ENCODE assay signal across 30 cellular contexts in the genomic region with DNA sequence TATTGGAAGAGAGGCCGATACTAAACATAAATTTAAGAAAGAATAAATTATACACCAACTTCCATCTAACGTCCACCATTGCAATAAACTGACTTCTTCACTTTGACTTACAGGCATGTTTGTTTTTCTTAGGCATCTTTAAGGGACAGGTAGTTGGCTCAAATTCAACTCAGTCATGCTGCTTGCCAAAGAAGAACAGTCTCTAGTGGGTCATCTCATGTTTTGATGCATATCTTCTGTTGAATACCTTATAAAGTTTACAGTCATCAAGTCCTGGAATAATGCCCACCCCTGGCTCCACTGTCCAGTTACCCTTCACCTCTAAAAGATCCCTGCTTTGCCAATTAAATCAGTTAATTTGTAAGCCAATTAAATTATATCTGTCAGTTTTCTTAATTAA.
"Had no signal": no experiment of that assay in that cellular context is flagged by ENCODE, and none has a peak within 500 bp of the region (broad histone marks: within the 10 kb centered on the region; RNA-seq: fewer than 3 reads in every experiment).

No MANE protein-coding gene starts in this region.

- DNase-seq: hypothalamus; immature natural killer cell; kidney; left colon; left lung; lower lobe of right lung; mammary epithelial cell; mesenchymal stem cell; naive thymus-derived CD8-positive, alpha-beta T cell; nucleus accumbens; pancreas; posterior cingulate gyrus; retina; right cardiac atrium; stimulated activated CD4-positive, alpha-beta T cell treated with anti-CD3 and anti-CD28 coated beads, Interleukin-12 subunit alpha, Interleukin-12 subunit beta, amount 100 ng/mL, for 4 hours; stimulated activated CD4-positive, alpha-beta T cell treated with anti-CD3 and anti-CD28 coated beads, Interleukin-15, amount 100 ng/mL, for 24 hours; stimulated activated CD4-positive, alpha-beta T cell treated with anti-CD3 and anti-CD28 coated beads, Interleukin-2, amount 100 ng/mL, for 24 hours; stimulated activated CD4-positive, alpha-beta T cell treated with anti-CD3 and anti-CD28 coated beads, Interleukin-4, amount 100 ng/mL, for 1 hour; stimulated activated naive B cell treated with anti-CD40 and anti-IgM and Interleukin-4, amounts not matched to agents 10 μg/mL and 1 μg/mL and 100 μg/mL, for 72 hours; tibial artery; trophoblast cell; uterus had no signal

- H3K4me1 Mint-ChIP-seq: immature natural killer cell; naive thymus-derived CD8-positive, alpha-beta T cell; nephron; neural crest cell; stimulated activated naive B cell treated with anti-CD40 and anti-IgM and Interleukin-4, amounts not matched to agents 10 μg/mL and 1 μg/mL and 100 μg/mL, for 72 hours had no signal

- H3K27ac ChIP-seq: left lung, lower lobe of right lung, pancreas, prostate gland, skin epidermis, suprapubic skin, thoracic aorta, tibial artery, uterus had no signal

- H3K4me1 ChIP-seq: left lung, lower lobe of right lung, pancreas, prostate gland, suprapubic skin, tibial artery, uterus had no signal

- ATAC-seq: left colon; left lung; lower lobe of right lung; naive thymus-derived CD8-positive, alpha-beta T cell; pancreas; right cardiac atrium; sciatic nerve; stimulated activated naive B cell treated with anti-CD40 and anti-IgM and Interleukin-4, amounts not matched to agents 10 μg/mL and 1 μg/mL and 100 μg/mL, for 72 hours had no signal

- H3K36me3 Mint-ChIP-seq: immature natural killer cell; naive thymus-derived CD8-positive, alpha-beta T cell; stimulated activated naive B cell treated with anti-CD40 and anti-IgM and Interleukin-4, amounts not matched to agents 10 μg/mL and 1 μg/mL and 100 μg/mL, for 72 hours had no signal

- H3K27me3 Mint-ChIP-seq: naive thymus-derived CD8-positive, alpha-beta T cell; stimulated activated naive B cell treated with anti-CD40 and anti-IgM and Interleukin-4, amounts not matched to agents 10 μg/mL and 1 μg/mL and 100 μg/mL, for 72 hours; stimulated activated naive CD8-positive, alpha-beta T cell treated with anti-CD3 and anti-CD28 coated beads, Interleukin-15, Interleukin-2, amounts not matched to agents 100 ng/mL and 50 ng/mL, for 24 hours had no signal

- H3K9me3 ChIP-seq: lower lobe of right lung, pancreas, prostate gland, suprapubic skin, thoracic aorta, tibial artery, uterus had no signal

- H3K36me3 ChIP-seq: left lung, lower lobe of right lung, pancreas, prostate gland, suprapubic skin, thoracic aorta, tibial artery, uterus had no signal

- H3K4me3 ChIP-seq: left lung, lower lobe of right lung, pancreas, prostate gland, skin epidermis, suprapubic skin, thoracic aorta, tibial artery, uterus had no signal

- H3K27me3 ChIP-seq: left lung, pancreas, suprapubic skin, tibial artery, uterus had no signal

- H3K4me3 Mint-ChIP-seq: immature natural killer cell; naive thymus-derived CD8-positive, alpha-beta T cell; nephron; neural crest cell; stimulated activated naive B cell treated with anti-CD40 and anti-IgM and Interleukin-4, amounts not matched to agents 10 μg/mL and 1 μg/mL and 100 μg/mL, for 72 hours; stimulated activated naive CD8-positive, alpha-beta T cell treated with anti-CD3 and anti-CD28 coated beads, Interleukin-15, Interleukin-2, amounts not matched to agents 100 ng/mL and 50 ng/mL, for 24 hours had no signal

- H3K27ac Mint-ChIP-seq: immature natural killer cell; naive thymus-derived CD8-positive, alpha-beta T cell; stimulated activated naive B cell treated with anti-CD40 and anti-IgM and Interleukin-4, amounts not matched to agents 10 μg/mL and 1 μg/mL and 100 μg/mL, for 72 hours; stimulated activated naive CD8-positive, alpha-beta T cell treated with anti-CD3 and anti-CD28 coated beads, Interleukin-15, Interleukin-2, amounts not matched to agents 100 ng/mL and 50 ng/mL, for 24 hours had no signal
